In genomic region chr1:58576727-58577675, GRCh38 we compare ENCODE assay signal across 8 cellular contexts. TPM values are rescaled to one million over a fixed set of nuclear protein-coding genes. Genes with fewer than 3 reads are reported as not detected.
DNase-seq lines count a peak whose midpoint lies in the region; ATAC-seq, FAIRE-seq and TF ChIP-seq lines count a peak whose summit lies in the region.

A gene with protein sequence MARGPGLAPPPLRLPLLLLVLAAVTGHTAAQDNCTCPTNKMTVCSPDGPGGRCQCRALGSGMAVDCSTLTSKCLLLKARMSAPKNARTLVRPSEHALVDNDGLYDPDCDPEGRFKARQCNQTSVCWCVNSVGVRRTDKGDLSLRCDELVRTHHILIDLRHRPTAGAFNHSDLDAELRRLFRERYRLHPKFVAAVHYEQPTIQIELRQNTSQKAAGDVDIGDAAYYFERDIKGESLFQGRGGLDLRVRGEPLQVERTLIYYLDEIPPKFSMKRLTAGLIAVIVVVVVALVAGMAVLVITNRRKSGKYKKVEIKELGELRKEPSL (minus strand): TSS chr1:58577252. CDS start chr1:58577156, 96 bp downstream.

- no peaks in the 10 kb centered on the region for H3K9me1 ChIP-seq in K562 (ENCODE audit: control insufficient read depth, insufficient read depth, low read length)

- H3K4me2 ChIP-seq in K562 (ENCODE audit: insufficient read depth, low read length), result no peak within 1 kb of the TSS

- H3K27ac Mint-ChIP-seq in immature natural killer cell, result no peak within 1 kb of the TSS
- peak within 1 kb of the TSS; percentile 68 for H3K27ac Mint-ChIP-seq in stimulated activated effector memory CD8-positive, alpha-beta T cell treated with anti-CD3 and anti-CD28 coated beads, Interleukin-12 subunit alpha, Interleukin-12 subunit beta, amount 100 ng/mL, for 72 hours

- no peak for ATAC-seq in K562
- ATAC-seq in stimulated activated effector memory CD8-positive, alpha-beta T cell treated with anti-CD3 and anti-CD28 coated beads, Interleukin-12 subunit alpha, Interleukin-12 subunit beta, amount 100 ng/mL, for 72 hours, result no peak
- ATAC-seq in GM21717 (IDR thresholded peaks at IDR 0.05; ENCODE audit: unreplicated experiment), result no peak
- no peak for ATAC-seq in GM19351 (IDR thresholded peaks at IDR 0.05; ENCODE audit: unreplicated experiment)

- TF ChIP-seq POLR2A in K562 (conservative IDR thresholded peaks at IDR 0.05), result no peak

- H3K4me1 ChIP-seq in HUES48 (ENCODE audit: control insufficient read depth, insufficient read depth, low read length) (peaks cover 25% of the 10 kb centered on the region), K562 (replicated peaks in 1 of 2; ENCODE audit: control insufficient read depth in 2 of 2, insufficient read depth in 2 of 2, low read length in 2 of 2) (peaks cover 0 to 11% of the 10 kb centered on the region in 2 experiments; a peak in 1 of 5 replicates)

- no peaks in the 10 kb centered on the region for H3K9me3 Mint-ChIP-seq in immature natural killer cell
- H3K9me3 Mint-ChIP-seq in stimulated activated effector memory CD8-positive, alpha-beta T cell treated with anti-CD3 and anti-CD28 coated beads, Interleukin-12 subunit alpha, Interleukin-12 subunit beta, amount 100 ng/mL, for 72 hours, result no peaks in the 10 kb centered on the region

- H3K36me3 Mint-ChIP-seq in immature natural killer cell, result no peaks in the 10 kb centered on the region
- peaks cover 5% of the 10 kb centered on the region for H3K36me3 Mint-ChIP-seq in stimulated activated effector memory CD8-positive, alpha-beta T cell treated with anti-CD3 and anti-CD28 coated beads, Interleukin-12 subunit alpha, Interleukin-12 subunit beta, amount 100 ng/mL, for 72 hours

- no peak for TF ChIP-seq EP300 in K562 (IDR thresholded peaks at IDR 0.05; ENCODE audit: low read length)

- DNase-seq in K562 (ENCODE audit: extremely low read depth in 1 of 4, low spot score in 3 of 4), result no peak
- DNase-seq in immature natural killer cell, result no peak
- no peak for DNase-seq in stimulated activated effector memory CD8-positive, alpha-beta T cell treated with anti-CD3 and anti-CD28 coated beads, Interleukin-12 subunit alpha, Interleukin-12 subunit beta, amount 100 ng/mL, for 72 hours (ENCODE audit: low spot score in 2 of 2)
- DNase-seq in NCI-H2196 treated with DMSO at 0.1 percent for 48 hours (lab: John Stamatoyannopoulos, UW; ENCODE audit: unreplicated experiment), result no peak
- DNase-seq in foreskin melanocyte, result no peak

- no peak for TF ChIP-seq CTCF in K562 (IDR thresholded peaks at IDR 0.05 in 2 of 3, conservative IDR thresholded peaks at IDR 0.05 in 1 of 3; ENCODE audit: insufficient read depth in 2 of 3, low read depth in 1 of 3, low read length in 3 of 3)

- peaks cover 6 to 9% of the 10 kb centered on the region in 2 donors for H3K4me1 Mint-ChIP-seq in immature natural killer cell
- peaks cover 27% of the 10 kb centered on the region for H3K4me1 Mint-ChIP-seq in stimulated activated effector memory CD8-positive, alpha-beta T cell treated with anti-CD3 and anti-CD28 coated beads, Interleukin-12 subunit alpha, Interleukin-12 subunit beta, amount 100 ng/mL, for 72 hours

- H3K27me3 ChIP-seq in HUES48 (ENCODE audit: control insufficient read depth, insufficient read depth, low read length), result peaks cover 45% of the 10 kb centered on the region
- peaks cover 2 to 5% of the 10 kb centered on the region in 2 experiments; a peak in 1 of 5 replicates for H3K27me3 ChIP-seq in K562 (ENCODE audit: control insufficient read depth in 2 of 2, insufficient read depth in 2 of 2, low read length in 2 of 2)

- FAIRE-seq in K562 (lab: Jason Lieb, UNC), result no peak

- H4K20me1 ChIP-seq in K562 (replicated peaks; ENCODE audit: control insufficient read depth, insufficient read depth, low read length), result no peaks in the 10 kb centered on the region

- H3K4me3 Mint-ChIP-seq in immature natural killer cell, result peak within 1 kb of the TSS in 4 of 5 donors; percentile 30 to 59 (median 54)
- H3K4me3 Mint-ChIP-seq in stimulated activated effector memory CD8-positive, alpha-beta T cell treated with anti-CD3 and anti-CD28 coated beads, Interleukin-12 subunit alpha, Interleukin-12 subunit beta, amount 100 ng/mL, for 72 hours, result peak within 1 kb of the TSS; percentile 74

- H3K27ac ChIP-seq in HUES48 (ENCODE audit: low read depth, low read length) (no peak within 1 kb of the TSS), K562 (ENCODE audit: extremely low read depth, low read depth, low read length) (no peak within 1 kb of the TSS)

- peak within 1 kb of the TSS; percentile 28; the same call in 1 of the 2 replicates for H3K9ac ChIP-seq in HUES48 (ENCODE audit: low read depth, low read length)
- no peak within 1 kb of the TSS for H3K9ac ChIP-seq in K562 (ENCODE audit: insufficient read depth in 1 of 2, low read depth in 2 of 2, low read length in 2 of 2)

- TF ChIP-seq RAD21 in K562 (CRISPR knock-in tag; conservative IDR thresholded peaks at IDR 0.05 in 1 of 2, IDR thresholded peaks at IDR 0.05 in 1 of 2), result no peak

- H3K9me3 ChIP-seq in HUES48 (ENCODE audit: control insufficient read depth, insufficient read depth, low read length) (no peaks in the 10 kb centered on the region), K562 (replicated peaks; ENCODE audit: control insufficient read depth, insufficient read depth, low read depth, low read length) (no peaks in the 10 kb centered on the region)

- no TSS peak for BruUV-seq in K562 (replicated peaks; lab: Mats Ljungman, UMichigan)

- H3K27me3 Mint-ChIP-seq in immature natural killer cell (ENCODE audit: low read depth in 3 of 3), result peaks cover 12 to 40% (median 20%) of the 10 kb centered on the region in 3 donors

- POLR2A ChIA-PET in K562 (lab: Yijun Ruan, JAX), result no interaction called here

- H3K4me3 ChIP-seq in HUES48 (ENCODE audit: low read depth, low read length), result peak within 1 kb of the TSS; percentile 53
- no peak within 1 kb of the TSS for H3K4me3 ChIP-seq in K562

- no peaks in the 10 kb centered on the region for H3K79me2 ChIP-seq in K562 (ENCODE audit: control insufficient read depth, insufficient read depth, low read length)

- in situ Hi-C loops in K562 (cut with MboI), result no loop called here

- CTCF ChIA-PET in K562 (lab: Yijun Ruan, JAX; ENCODE audit: low intra/inter-chr PET ratio), result no interaction called here

- H3K36me3 ChIP-seq in HUES48 (ENCODE audit: control insufficient read depth, insufficient read depth, low read length), result no peaks in the 10 kb centered on the region
- no peaks in the 10 kb centered on the region for H3K36me3 ChIP-seq in K562 (ENCODE audit: control insufficient read depth, insufficient read depth, low read length)

- 86% methylated on average over 45 of the region's 107 CpGs for WGBS in K562 (ENCODE audit: insufficient coverage, low coverage, missing lambda C conversion rate)

- intact Hi-C loops in K562 (cut with micrococcal nuclease), result no loop called here

- peak within 1 kb of the TSS; percentile 59 for H2AFZ ChIP-seq in K562 (ENCODE audit: low read depth, low read length)

TF ChIP-seq in K562, 482 proteins besides CTCF, POLR2A, EP300 and RAD21:
- TF ChIP-seq ZBTB33 (CRISPR knock-in tag; IDR thresholded peaks at IDR 0.05) (peak; percentile 92), SMARCE1 (IDR thresholded peaks at IDR 0.05) (no peak), XRCC5 (IDR thresholded peaks at IDR 0.05; ENCODE audit: low read depth, low read length) (no peak)

RNA-seq across cellular contexts. Expression of the gene that starts here (rescaled TPM):
- total RNA-seq in K562 (2011; cell fraction: chromatin; rRNA removed; ENCODE audit: low replicate concordance), result not detected in 2 replicates
- total RNA-seq in K562 (2011; cell fraction: nucleolus; rRNA removed), result not detected in 2 replicates
- total RNA-seq in K562 (2011; cell fraction: nucleoplasm; rRNA removed), result not detected in 2 replicates
- total RNA-seq in K562 (2014; rRNA removed) (not detected in 2 replicates), K562 (2014; rRNA removed; fragmentation: Illumina TruSeq; extraction: Trizol) (not detected in 2 replicates), K562 (2015; rRNA removed; fragmentation: Illumina TruSeq; extraction: Trizol) (not detected in 2 replicates), K562 (2021) (0.16 and 0.31 TPM in 2 replicates)
- polyA plus RNA-seq in K562 (2011; rRNA removed) (0.04 and 0.07 TPM in 2 replicates), K562 (2014; fragmentation: Illumina TruSeq; extraction: Trizol) (not detected in 2 replicates), K562 (2014; fragmentation: Nextera tagmentation; extraction: Ambion mirVana) (not detected), K562 (2014; rRNA removed) (not detected in 2 replicates), immature natural killer cell (not detected)
- polyA plus RNA-seq in K562 (2011; cell fraction: cytosol; rRNA removed), result 0.04 TPM in 2 replicates
- 0.09 and 0.22 TPM in 2 replicates for polyA plus RNA-seq in K562 (2011; cell fraction: nucleus; rRNA removed)
- polyA plus RNA-seq in K562 (2012), result not detected in 2 replicates
- not detected in 2 replicates for polyA minus RNA-seq in K562 (2011; rRNA and poly(A)+ RNA removed)
- not detected in 2 replicates for polyA minus RNA-seq in K562 (2011; cell fraction: cytosol; rRNA and poly(A)+ RNA removed)
- not detected in 2 replicates for polyA minus RNA-seq in K562 (2011; cell fraction: nucleus; rRNA and poly(A)+ RNA removed)
